Comparison of ENCODE assay signal across 20 cellular contexts in the genomic region with DNA sequence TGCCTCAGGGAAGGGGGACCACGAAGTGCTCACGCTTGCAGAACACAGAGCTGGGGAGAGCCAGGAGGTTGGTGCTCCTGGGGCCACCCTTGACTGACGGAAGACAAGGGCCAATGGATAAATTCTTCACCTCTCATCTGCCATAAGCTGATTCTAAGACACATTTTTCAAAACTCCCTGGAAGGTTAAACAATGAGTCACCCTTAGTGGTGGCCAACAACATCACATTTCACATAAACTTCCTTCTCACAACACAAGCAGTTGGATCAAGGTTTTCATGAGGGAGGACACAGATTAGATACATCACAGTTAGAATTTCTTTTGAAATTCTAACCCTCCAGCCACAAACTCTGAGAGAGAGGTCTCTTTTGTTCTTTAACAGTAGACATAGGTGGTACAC.
DNase-seq lines count a peak whose midpoint lies in the region; ATAC-seq and TF ChIP-seq lines count a peak whose summit lies in the region.
"Had no signal": no experiment of that assay in that cellular context is flagged by ENCODE, and none has a peak within 500 bp of the region (broad histone marks: within the 10 kb centered on the region; RNA-seq: fewer than 3 reads in every experiment).

No MANE protein-coding gene starts in this region.

- H3K4me1 Mint-ChIP-seq in MCF 10A (ENCODE audit: insufficient read depth, unreplicated experiment): no peaks in the 10 kb centered on the region
- no peaks in the 10 kb centered on the region for H3K4me1 Mint-ChIP-seq in stimulated activated effector memory CD8-positive, alpha-beta T cell treated with anti-CD3 and anti-CD28 coated beads, Interleukin-12 subunit alpha, Interleukin-12 subunit beta, amount 100 ng/mL, for 72 hours
- H3K4me1 Mint-ChIP-seq: IgD-negative memory B cell had no signal

- no peak for TF ChIP-seq CTCF in MCF 10A (IDR thresholded peaks at IDR 0.05; ENCODE audit: unreplicated experiment)
- TF ChIP-seq CTCF in mammary epithelial cell (conservative IDR thresholded peaks at IDR 0.05 in 1 of 2, IDR thresholded peaks at IDR 0.05 in 1 of 2; ENCODE audit: extremely low read depth in 1 of 2, insufficient read depth in 1 of 2, low read depth in 1 of 2, low read length in 2 of 2): no peak

- DNase-seq in MCF 10A (ENCODE audit: unreplicated experiment): peak; percentile 1
- no peak for DNase-seq in mammary epithelial cell
- DNase-seq in SW480 (ENCODE audit: low spot score): peak; percentile 7
- DNase-seq in iris pigment epithelial cell (ENCODE audit: low read depth): peak; percentile 1
- no peak for DNase-seq in stimulated activated effector memory CD8-positive, alpha-beta T cell treated with anti-CD3 and anti-CD28 coated beads, Interleukin-12 subunit alpha, Interleukin-12 subunit beta, amount 100 ng/mL, for 72 hours (ENCODE audit: low spot score in 2 of 2)
- DNase-seq in effector CD4-positive, alpha-beta T cell: no peak
- DNase-seq in CD1c-positive myeloid dendritic cell (ENCODE audit: extremely low spot score): no peak
- DNase-seq: 8988T, DMS79 treated with DMSO at 0.1 percent for 48 hours, MV-4-11, NCI-H1105 treated with DMSO at 0.1 percent for 48 hours, NCI-H2029 treated with DMSO at 0.1 percent for 48 hours, NCI-H226, NCI-H524, NCI-H82, Peyer's patch had no signal

- intact Hi-C loops in MCF 10A (cut with micrococcal nuclease) (no loop called here), mammary epithelial cell (cut with micrococcal nuclease) (no loop called here)

- no peaks in the 10 kb centered on the region for H3K36me3 ChIP-seq in mammary epithelial cell (ENCODE audit: insufficient read depth, low read length)
- H3K36me3 ChIP-seq: Peyer's patch, SJSA1 had no signal

- no peak overlapping the region for H3K4me3 Mint-ChIP-seq in MCF 10A (ENCODE audit: unreplicated experiment)
- no peak overlapping the region for H3K4me3 Mint-ChIP-seq in stimulated activated effector memory CD8-positive, alpha-beta T cell treated with anti-CD3 and anti-CD28 coated beads, Interleukin-12 subunit alpha, Interleukin-12 subunit beta, amount 100 ng/mL, for 72 hours
- H3K4me3 Mint-ChIP-seq: IgD-negative memory B cell had no signal

- H3K79me2 ChIP-seq in mammary epithelial cell (ENCODE audit: insufficient read depth, low read length): no peaks in the 10 kb centered on the region

- POLR2A ChIA-PET in MCF 10A (lab: Yijun Ruan, JAX): no interaction called here

- no peaks in the 10 kb centered on the region for H3K27me3 ChIP-seq in mammary epithelial cell (ENCODE audit: insufficient read depth, low read length)
- H3K27me3 ChIP-seq: Peyer's patch, SJSA1 had no signal

- H4K20me1 ChIP-seq in mammary epithelial cell (ENCODE audit: insufficient read depth, low read length): no peaks in the 10 kb centered on the region

- no peak for ATAC-seq in stimulated activated effector memory CD8-positive, alpha-beta T cell treated with anti-CD3 and anti-CD28 coated beads, Interleukin-12 subunit alpha, Interleukin-12 subunit beta, amount 100 ng/mL, for 72 hours
- ATAC-seq in GM21423 (IDR thresholded peaks at IDR 0.05; ENCODE audit: unreplicated experiment): no peak

- in situ Hi-C loops in mammary epithelial cell (cut with MboI; ENCODE audit: low sequenced_read_pairs in 2 of 2): no loop called here

- H3K9me3 Mint-ChIP-seq in MCF 10A (ENCODE audit: unreplicated experiment): no peaks in the 10 kb centered on the region
- peaks cover 17% of the 10 kb centered on the region for H3K9me3 Mint-ChIP-seq in stimulated activated effector memory CD8-positive, alpha-beta T cell treated with anti-CD3 and anti-CD28 coated beads, Interleukin-12 subunit alpha, Interleukin-12 subunit beta, amount 100 ng/mL, for 72 hours

- no peak overlapping the region for H3K27ac ChIP-seq in mammary epithelial cell (ENCODE audit: insufficient read depth, low read depth, low read length)
- H3K27ac ChIP-seq: C4-2B, Peyer's patch, SJSA1 had no signal

- H3K9ac ChIP-seq in mammary epithelial cell (ENCODE audit: insufficient read depth, low read length): no peak overlapping the region

- H3K27ac Mint-ChIP-seq in MCF 10A (ENCODE audit: low read depth, unreplicated experiment): no peak overlapping the region
- H3K27ac Mint-ChIP-seq in stimulated activated effector memory CD8-positive, alpha-beta T cell treated with anti-CD3 and anti-CD28 coated beads, Interleukin-12 subunit alpha, Interleukin-12 subunit beta, amount 100 ng/mL, for 72 hours: no peak overlapping the region
- H3K27ac Mint-ChIP-seq: IgD-negative memory B cell had no signal

- CTCF ChIA-PET in MCF 10A (lab: Yijun Ruan, JAX) (interaction anchor here (2.6 kb wide), 1 partner anchor 709 kb away, joined by 6 read pairs; no protein-coding TSS in a partner anchor), mammary epithelial cell (lab: Charles Lee; ENCODE audit: low non-redundant PET) (no interaction called here)

- no peaks in the 10 kb centered on the region for H3K36me3 Mint-ChIP-seq in MCF 10A (ENCODE audit: insufficient read depth, unreplicated experiment)
- no peaks in the 10 kb centered on the region for H3K36me3 Mint-ChIP-seq in stimulated activated effector memory CD8-positive, alpha-beta T cell treated with anti-CD3 and anti-CD28 coated beads, Interleukin-12 subunit alpha, Interleukin-12 subunit beta, amount 100 ng/mL, for 72 hours
- H3K36me3 Mint-ChIP-seq: IgD-negative memory B cell had no signal

- H3K4me3 ChIP-seq in mammary epithelial cell (replicated peaks in 1 of 3; ENCODE audit: insufficient read depth in 1 of 3, low read depth in 2 of 3, low read length in 3 of 3): no peak overlapping the region
- H3K4me3 ChIP-seq: Peyer's patch, SJSA1 had no signal

- H3K4me2 ChIP-seq in mammary epithelial cell (ENCODE audit: insufficient read depth, low read depth, low read length): no peak overlapping the region

- 25% methylated on average over 3 of the region's 3 CpGs for WGBS in mammary epithelial cell (ENCODE audit: low coverage, missing lambda C conversion rate)

- dilution Hi-C loops in mammary epithelial cell (cut with HindIII; ENCODE audit: low sequenced_read_pairs): no loop called here

- H3K4me1 ChIP-seq in mammary epithelial cell (ENCODE audit: insufficient read depth, low read length): no peaks in the 10 kb centered on the region
- H3K4me1 ChIP-seq: Peyer's patch, SJSA1 had no signal

- peaks cover 11% of the 10 kb centered on the region for H3K9me3 ChIP-seq in mammary epithelial cell (replicated peaks; ENCODE audit: insufficient read depth, low read length)
- H3K9me3 ChIP-seq: Peyer's patch, SJSA1 had no signal

- H3K27me3 Mint-ChIP-seq in MCF 10A (ENCODE audit: insufficient read depth, unreplicated experiment): peaks cover 93% of the 10 kb centered on the region
- H3K27me3 Mint-ChIP-seq: IgD-negative memory B cell had no signal

- BruUV-seq in MCF 10A (replicated peaks; lab: Mats Ljungman, UMichigan): no TSS peak
- BruUV-seq in mammary epithelial cell (replicated peaks; lab: Mats Ljungman, UMichigan): no TSS peak

- H2AFZ ChIP-seq in mammary epithelial cell (ENCODE audit: low read depth, low read length): no peak overlapping the region

Comparison
In these comparisons a context has a peak if more than half of its experiments do, and no peak if none do; other contexts are left out.
1. DNase-seq: peak in MCF 10A (single experiment), SW480 (single experiment) and iris pigment epithelial cell (single experiment); none in mammary epithelial cell (single experiment), stimulated activated effector memory CD8-positive, alpha-beta T cell treated with anti-CD3 and anti-CD28 coated beads, Interleukin-12 subunit alpha, Interleukin-12 subunit beta, amount 100 ng/mL, for 72 hours (0 of 2), effector CD4-positive, alpha-beta T cell (single experiment) and CD1c-positive myeloid dendritic cell (single experiment).